In the genomic region with DNA sequence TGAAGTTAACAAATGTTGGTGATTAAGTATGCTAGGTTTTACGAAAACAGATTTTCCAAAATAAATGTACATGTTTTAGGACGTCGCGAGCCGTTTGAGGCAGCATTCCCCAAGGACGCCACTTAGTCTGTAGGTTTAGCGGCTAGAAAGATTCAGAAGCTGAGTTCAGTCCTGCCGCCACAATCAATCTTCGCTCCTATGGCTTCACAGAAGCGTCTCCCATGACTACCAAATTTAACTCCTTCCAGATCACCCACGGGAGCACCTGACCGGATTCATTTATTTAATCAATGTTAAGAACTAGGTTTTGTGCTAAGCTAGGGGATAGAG, we compare ENCODE assay signal across 8 cellular contexts. TPM values are rescaled to one million over a fixed set of nuclear protein-coding genes. Genes with fewer than 3 reads are reported as not detected.
DNase-seq lines count a peak whose midpoint lies in the region; ATAC-seq and TF ChIP-seq lines count a peak whose summit lies in the region.

No MANE protein-coding gene starts in this region.

- H3K36me3 ChIP-seq in HUES48 (ENCODE audit: control insufficient read depth, insufficient read depth, low read length) (peaks cover 14% of the 10 kb centered on the region), esophagus muscularis mucosa (peaks cover 0 to 14% (median 7%) of the 10 kb centered on the region in 4 donors)

- H3K9ac ChIP-seq in HUES48 (ENCODE audit: low read depth, low read length), result peak overlapping the region; percentile 91

- peaks cover 17% of the 10 kb centered on the region for H3K4me1 ChIP-seq in HUES48 (ENCODE audit: control insufficient read depth, insufficient read depth, low read length)
- H3K4me1 ChIP-seq in esophagus muscularis mucosa, result peaks cover 5 to 28% (median 25%) of the 10 kb centered on the region in 4 donors

- TF ChIP-seq CTCF in esophagus muscularis mucosa (IDR thresholded peaks at IDR 0.05) (no peak), neural crest cell (conservative IDR thresholded peaks at IDR 0.05) (no peak)

- peak overlapping the region; percentile 91 for H3K4me3 ChIP-seq in HUES48 (ENCODE audit: low read depth, low read length)
- H3K4me3 ChIP-seq in esophagus muscularis mucosa, result peak overlapping the region; percentile 72 to 100 (median 96)

- H3K27ac ChIP-seq in HUES48 (ENCODE audit: low read depth, low read length) (peak overlapping the region; percentile 95), esophagus muscularis mucosa (replicated peaks in 1 of 4) (peak overlapping the region; percentile 89 to 98 (median 95))

- H3K4me1 Mint-ChIP-seq in T-helper 17 cell, result peaks cover 22% of the 10 kb centered on the region
- peaks cover 49% of the 10 kb centered on the region for H3K4me1 Mint-ChIP-seq in neural crest cell

- 4% methylated on average over 12 of the region's 12 CpGs for WGBS in esophagus muscularis mucosa

- H3K9me3 Mint-ChIP-seq in neural crest cell, result no peaks in the 10 kb centered on the region

- H3K27me3 ChIP-seq in HUES48 (ENCODE audit: control insufficient read depth, insufficient read depth, low read length), result no peaks in the 10 kb centered on the region
- no peaks in the 10 kb centered on the region for H3K27me3 ChIP-seq in esophagus muscularis mucosa

- peak overlapping the region; percentile 97 for H3K4me3 Mint-ChIP-seq in T-helper 17 cell
- peak overlapping the region; percentile 100 for H3K4me3 Mint-ChIP-seq in neural crest cell

- no peaks in the 10 kb centered on the region for H3K27me3 Mint-ChIP-seq in T-helper 17 cell
- H3K27me3 Mint-ChIP-seq in neural crest cell (ENCODE audit: low read depth), result no peaks in the 10 kb centered on the region

- intact Hi-C loops in esophagus muscularis mucosa (cut with DNase I), result loop anchor here (10.0 kb wide), 1 partner anchor 310 kb away; the partner anchor contains the start of gene GATAD1

- H3K9me3 ChIP-seq in HUES48 (ENCODE audit: control insufficient read depth, insufficient read depth, low read length) (no peaks in the 10 kb centered on the region; the same call in 1 of the 2 replicates), T-helper 17 cell (ENCODE audit: control insufficient read depth, low read length, poor library complexity, severe bottlenecking) (no peaks in the 10 kb centered on the region), esophagus muscularis mucosa (no peaks in the 10 kb centered on the region)

- H3K27ac Mint-ChIP-seq in T-helper 17 cell (peak overlapping the region; percentile 96), neural crest cell (ENCODE audit: unreplicated experiment) (peak overlapping the region; percentile 100)

- peak; percentile 77 for DNase-seq in DMS53 (lab: John Stamatoyannopoulos, UW)
- no peak for DNase-seq in T-helper 17 cell
- DNase-seq in esophagus muscularis mucosa (ENCODE audit: extremely low spot score), result no peak
- no peak for DNase-seq in neural crest cell (ENCODE audit: low read depth, low spot score)
- DNase-seq in SHP77 (lab: John Stamatoyannopoulos, UW), result no peak
- no peak for DNase-seq in activated gamma-delta T cell (lab: John Stamatoyannopoulos, UW)

- H3K36me3 Mint-ChIP-seq in T-helper 17 cell (ENCODE audit: low read depth) (peaks cover 8% of the 10 kb centered on the region), neural crest cell (ENCODE audit: low read depth) (peaks cover 18% of the 10 kb centered on the region)

- TF ChIP-seq POLR2A in esophagus muscularis mucosa (IDR thresholded peaks at IDR 0.05; ENCODE audit: low read depth), result no peak

- ATAC-seq in T-helper 17 cell (no peak), GM18519 (IDR thresholded peaks at IDR 0.05; ENCODE audit: low FRiP score, unreplicated experiment) (no peak)

- TF ChIP-seq EP300 in esophagus muscularis mucosa (IDR thresholded peaks at IDR 0.05), result no peak

RNA-seq across cellular contexts. Expression of gene CYP51A1, which starts 0.8 kb away (rescaled TPM):
- total RNA-seq in T-helper 17 cell, result 10 to 100 TPM; 23.2 to 23.8 TPM
- total RNA-seq in esophagus muscularis mucosa, result 10 to 100 TPM; 21.7 to 32.8 (median 27.3) TPM
- 193 and 196 TPM in 2 replicates for total RNA-seq in neural crest cell

RNA-seq across cellular contexts. Expression of gene LRRD1, which starts 43.9 kb away (rescaled TPM):
- total RNA-seq in T-helper 17 cell (under 1 TPM in 1 of 2 donors, not detected in 1; 0.22 TPM), esophagus muscularis mucosa (under 1 TPM in 1 of 4 donors, not detected in 3; 0.19 TPM), neural crest cell (0.57 and 0.58 TPM in 2 replicates)
